ENCODE assay signal across 21 cellular contexts in the genomic region with DNA sequence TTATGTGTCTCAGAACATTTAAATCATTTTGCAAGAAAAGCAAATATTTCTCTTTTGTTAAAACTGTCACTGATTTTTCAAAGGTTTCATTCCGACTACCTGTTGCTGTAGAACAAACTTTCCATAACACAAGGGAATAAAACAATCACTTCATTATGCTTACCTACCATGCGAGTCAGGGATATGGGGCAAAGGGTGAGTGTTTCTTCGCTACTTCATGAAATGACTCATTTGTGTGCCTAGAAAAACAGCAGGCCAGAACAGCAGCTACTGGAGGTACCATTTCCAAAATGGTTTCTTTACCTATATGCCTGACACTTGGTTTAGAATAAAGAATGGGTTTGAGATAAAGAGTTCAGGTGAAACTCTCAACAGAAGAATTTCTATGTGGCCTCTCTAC.
A peak's percentile ranks its signal among the peaks of the same experiment; 100 is the strongest.
DNase-seq lines count a peak whose midpoint lies in the region; ATAC-seq, FAIRE-seq and TF ChIP-seq lines count a peak whose summit lies in the region.
"Had no signal": no experiment of that assay in that cellular context is flagged by ENCODE, and none has a peak within 500 bp of the region (broad histone marks: within the 10 kb centered on the region; RNA-seq: fewer than 3 reads in every experiment).

No MANE protein-coding gene starts in this region.

- H3K4me3 Mint-ChIP-seq in natural killer cell treated with Interleukin-12 subunit alpha and Interleukin-12 subunit beta and Interleukin-15 and Interleukin-18, amount 100 ng/mL, for 72 hours: no peak overlapping the region

- in situ Hi-C loops in HepG2 (cut with HindIII; ENCODE audit: extremely low pct_ligation_motif_present, low pct_unique_long_range_greater_than_20kb): no loop called here

- H3K4me1 ChIP-seq in HepG2 (ENCODE audit: insufficient read depth, low read length) (no peaks in the 10 kb centered on the region), right lobe of liver (no peaks in the 10 kb centered on the region)
- H3K4me1 ChIP-seq: SJSA1 had no signal

- FAIRE-seq in HepG2 (lab: Jason Lieb, UNC): no peak
- FAIRE-seq: D721Med, GM12878 had no signal

- intact Hi-C loops in HepG2 (cut with micrococcal nuclease; ENCODE audit: unreplicated experiment) (loop anchor here (10.0 kb wide), 1 partner anchor 66 kb away; no protein-coding TSS in a partner anchor), right lobe of liver (cut with DNase I) (no loop called here)

- no peak for ATAC-seq in HepG2
- ATAC-seq in right lobe of liver: no peak
- no peak for ATAC-seq in natural killer cell treated with Interleukin-12 subunit alpha and Interleukin-12 subunit beta and Interleukin-15 and Interleukin-18, amount 100 ng/mL, for 72 hours
- ATAC-seq in GM21825 (IDR thresholded peaks at IDR 0.05; ENCODE audit: unreplicated experiment): no peak
- ATAC-seq: GM12878 had no signal

- no peak for TF ChIP-seq RAD21 in HepG2 (CRISPR knock-in tag; IDR thresholded peaks at IDR 0.05)

- H3K4me3 ChIP-seq in HepG2 (replicated peaks in 1 of 3; ENCODE audit: insufficient read depth in 1 of 3, low read depth in 2 of 3, low read length in 3 of 3) (no peak overlapping the region), right lobe of liver (no peak overlapping the region), epithelial cell of esophagus (ENCODE audit: low read length) (no peak overlapping the region)
- H3K4me3 ChIP-seq: GM12878, SJSA1 had no signal

- H3K27me3 Mint-ChIP-seq in natural killer cell treated with Interleukin-12 subunit alpha and Interleukin-12 subunit beta and Interleukin-15 and Interleukin-18, amount 100 ng/mL, for 72 hours: no peaks in the 10 kb centered on the region

- no peaks in the 10 kb centered on the region for H3K36me3 Mint-ChIP-seq in natural killer cell treated with Interleukin-12 subunit alpha and Interleukin-12 subunit beta and Interleukin-15 and Interleukin-18, amount 100 ng/mL, for 72 hours

- no peak for TF ChIP-seq EP300 in HepG2 (IDR thresholded peaks at IDR 0.05; ENCODE audit: low read depth in 2 of 2, low read length in 2 of 2)
- TF ChIP-seq EP300 in HepG2 (CRISPR knock-in tag; IDR thresholded peaks at IDR 0.05; ENCODE audit: borderline replicate concordance): no peak

- no peaks in the 10 kb centered on the region for H3K36me3 ChIP-seq in HepG2 (replicated peaks in 1 of 2; ENCODE audit: control insufficient read depth in 1 of 2, insufficient read depth in 2 of 2, low read length in 2 of 2)
- no peaks in the 10 kb centered on the region for H3K36me3 ChIP-seq in right lobe of liver
- H3K36me3 ChIP-seq: SJSA1 had no signal

- no peaks in the 10 kb centered on the region for H3K79me2 ChIP-seq in HepG2 (ENCODE audit: insufficient read depth, low read length)

- BruUV-seq in HepG2 (replicated peaks; lab: Mats Ljungman, UMichigan): no TSS peak

- H3K27me3 ChIP-seq in HepG2 (ENCODE audit: control insufficient read depth in 1 of 2, insufficient read depth in 2 of 2, low read length in 2 of 2) (no peaks in the 10 kb centered on the region), right lobe of liver (no peaks in the 10 kb centered on the region)
- H3K27me3 ChIP-seq: SJSA1 had no signal

- H4K20me1 ChIP-seq in HepG2 (ENCODE audit: insufficient read depth, low read length): no peaks in the 10 kb centered on the region

- H3K4me2 ChIP-seq in HepG2 (ENCODE audit: low read depth, low read length): no peak overlapping the region

- CTCF ChIA-PET in HepG2 (lab: Yijun Ruan, JAX; ENCODE audit: low intra/inter-chr PET ratio, low total read pairs): no interaction called here

- DNase-seq in HepG2 (ENCODE audit: low spot score) (peak; percentile 2), right lobe of liver (no peak), LoVo (ENCODE audit: low spot score) (peak; percentile 34), epithelial cell of esophagus (ENCODE audit: low read depth) (peak; percentile 48), renal cortical epithelial cell (ENCODE audit: low read depth) (peak; percentile 7), germinal center (ENCODE audit: low spot score) (no peak)
- no peak for DNase-seq in natural killer cell treated with Interleukin-12 subunit alpha and Interleukin-12 subunit beta and Interleukin-15 and Interleukin-18, amount 100 ng/mL, for 72 hours (ENCODE audit: low spot score)
- DNase-seq: GDM1, Karpas-422, MV-4-11, NCI-H1105 treated with DMSO at 0.1 percent for 48 hours, NCI-H146, NCI-H1930, NCI-H2107, NCI-H526 treated with DMSO at 0.1 percent for 48 hours, Right ventricle myocardium superior, RPMI8226 had no signal

- POLR2A ChIA-PET in HepG2 (lab: Yijun Ruan, JAX): no interaction called here

- peaks cover 7% of the 10 kb centered on the region for H3K9me3 Mint-ChIP-seq in natural killer cell treated with Interleukin-12 subunit alpha and Interleukin-12 subunit beta and Interleukin-15 and Interleukin-18, amount 100 ng/mL, for 72 hours

- H2AFZ ChIP-seq in HepG2 (ENCODE audit: low read length): no peak overlapping the region

- no peaks in the 10 kb centered on the region for H3K9me3 ChIP-seq in HepG2 (ENCODE audit: low read length)
- H3K9me3 ChIP-seq in right lobe of liver: no peaks in the 10 kb centered on the region
- H3K9me3 ChIP-seq: SJSA1 had no signal

- H3K9ac ChIP-seq in HepG2 (ENCODE audit: insufficient read depth, low read depth, low read length): no peak overlapping the region

- no peak for TF ChIP-seq CTCF in HepG2 (CRISPR knock-in tag; IDR thresholded peaks at IDR 0.05)
- TF ChIP-seq CTCF in right lobe of liver (IDR thresholded peaks at IDR 0.05): no peak
- TF ChIP-seq CTCF in epithelial cell of esophagus (IDR thresholded peaks at IDR 0.05; ENCODE audit: insufficient read depth, low read depth, low read length, missing control alignments): no peak

- no peaks in the 10 kb centered on the region for H3K4me1 Mint-ChIP-seq in natural killer cell treated with Interleukin-12 subunit alpha and Interleukin-12 subunit beta and Interleukin-15 and Interleukin-18, amount 100 ng/mL, for 72 hours (ENCODE audit: low read depth in 2 of 2)

- no peak overlapping the region for H3K27ac Mint-ChIP-seq in natural killer cell treated with Interleukin-12 subunit alpha and Interleukin-12 subunit beta and Interleukin-15 and Interleukin-18, amount 100 ng/mL, for 72 hours

- 2% methylated on average over 3 of the region's 3 CpGs for WGBS in HepG2 (ENCODE audit: low lambda C conversion rate)
- WGBS in right lobe of liver (ENCODE audit: insufficient coverage, low coverage, low lambda C conversion rate, missing lambda C conversion rate): 70% methylated on average over 3 of the region's 3 CpGs

- H3K27ac ChIP-seq in HepG2 (ENCODE audit: extremely low read length, insufficient read depth, low read length) (no peak overlapping the region), right lobe of liver (no peak overlapping the region)
- H3K27ac ChIP-seq: SJSA1 had no signal

- no peak for TF ChIP-seq POLR2A in HepG2 (IDR thresholded peaks at IDR 0.05; ENCODE audit: insufficient read depth in 1 of 2, low read depth in 2 of 2, low read length in 2 of 2)
- no peak for TF ChIP-seq POLR2A in right lobe of liver (IDR thresholded peaks at IDR 0.05)

TF ChIP-seq in HepG2, 621 proteins besides CTCF, POLR2A, EP300 and RAD21:
- TF ChIP-seq MIER3 (CRISPR knock-in tag; IDR thresholded peaks at IDR 0.05; ENCODE audit: borderline replicate concordance): no peak
- no peak for TF ChIP-seq SYNCRIP (IDR thresholded peaks at IDR 0.05; ENCODE audit: insufficient read depth, low read depth, low read length)
- no peak for TF ChIP-seq HOXA3 (CRISPR knock-in tag; IDR thresholded peaks at IDR 0.05)

Comparison
In these comparisons a context has a peak if more than half of its experiments do, and no peak if none do; other contexts are left out.
1. DNase-seq: peak in HepG2 (single experiment), LoVo (single experiment), epithelial cell of esophagus (single experiment) and renal cortical epithelial cell (single experiment); none in right lobe of liver (0 of 3), natural killer cell treated with Interleukin-12 subunit alpha and Interleukin-12 subunit beta and Interleukin-15 and Interleukin-18, amount 100 ng/mL, for 72 hours (single experiment) and germinal center (single experiment).